In genomic region chr12:111841236-111841749, GRCh38 we compare ENCODE assay signal across 8 cellular contexts. TPM values are rescaled to one million over a fixed set of nuclear protein-coding genes. Genes with fewer than 3 reads are reported as not detected.
DNase-seq lines count a peak whose midpoint lies in the region; ATAC-seq, FAIRE-seq and TF ChIP-seq lines count a peak whose summit lies in the region.

No MANE protein-coding gene starts in this region.

- under 1% methylated on average over 13 of the region's 13 CpGs for WGBS in suprapubic skin

- H3K4me3 ChIP-seq in kidney (ENCODE audit: low read length in 2 of 2), result peak overlapping the region; percentile 81 to 96
- H3K4me3 ChIP-seq in suprapubic skin, result peak overlapping the region; percentile 94

- peak overlapping the region; percentile 97 for H3K4me3 Mint-ChIP-seq in activated CD4-positive, alpha-beta T cell treated with anti-CD3 and anti-CD28 coated beads, Interleukin-2, amount 10 ng/mL, durations not matched to agents 24 days and 14 days
- H3K4me3 Mint-ChIP-seq in activated naive CD8-positive, alpha-beta T cell treated with anti-CD3 and anti-CD28 coated beads for 36 hours, result peak overlapping the region; percentile 96

- ATAC-seq in GM21786 (IDR thresholded peaks at IDR 0.05; ENCODE audit: unreplicated experiment), result no peak

- TF ChIP-seq POLR2A in suprapubic skin (IDR thresholded peaks at IDR 0.05), result no peak

- H3K4me1 Mint-ChIP-seq in activated CD4-positive, alpha-beta T cell treated with anti-CD3 and anti-CD28 coated beads, Interleukin-2, amount 10 ng/mL, durations not matched to agents 24 days and 14 days, result peaks cover 39% of the 10 kb centered on the region
- H3K4me1 Mint-ChIP-seq in activated naive CD8-positive, alpha-beta T cell treated with anti-CD3 and anti-CD28 coated beads for 36 hours, result peaks cover 35% of the 10 kb centered on the region

- peaks cover 2% of the 10 kb centered on the region for H3K27me3 Mint-ChIP-seq in activated CD4-positive, alpha-beta T cell treated with anti-CD3 and anti-CD28 coated beads, Interleukin-2, amount 10 ng/mL, durations not matched to agents 24 days and 14 days
- H3K27me3 Mint-ChIP-seq in activated naive CD8-positive, alpha-beta T cell treated with anti-CD3 and anti-CD28 coated beads for 36 hours, result no peaks in the 10 kb centered on the region

- H3K36me3 ChIP-seq in kidney (ENCODE audit: control insufficient read depth in 1 of 2, insufficient read depth in 2 of 2, low read length in 2 of 2) (no peaks in the 10 kb centered on the region), suprapubic skin (peaks cover 8% of the 10 kb centered on the region)

- no peaks in the 10 kb centered on the region for H3K9me3 ChIP-seq in kidney (ENCODE audit: control insufficient read depth in 1 of 2, low read length in 2 of 2)
- no peaks in the 10 kb centered on the region for H3K9me3 ChIP-seq in suprapubic skin

- H3K9ac ChIP-seq in kidney (ENCODE audit: low read length in 2 of 2), result peak overlapping the region; percentile 77 to 82

- H3K36me3 Mint-ChIP-seq in activated CD4-positive, alpha-beta T cell treated with anti-CD3 and anti-CD28 coated beads, Interleukin-2, amount 10 ng/mL, durations not matched to agents 24 days and 14 days (ENCODE audit: low read depth), result peaks cover 49% of the 10 kb centered on the region
- peaks cover 50% of the 10 kb centered on the region for H3K36me3 Mint-ChIP-seq in activated naive CD8-positive, alpha-beta T cell treated with anti-CD3 and anti-CD28 coated beads for 36 hours

- intact Hi-C loops in activated CD4-positive, alpha-beta T cell treated with anti-CD3 and anti-CD28 coated beads, Interleukin-2, amount 10 ng/mL, durations not matched to agents 24 days and 14 days (cut with micrococcal nuclease), result loop anchor here (1.0 to 10.0 kb wide), 3 partner anchors 155 to 544 kb away; partner anchors contain the start of genes ACAD10, HECTD4 and NAA25
- intact Hi-C loops in kidney (cut with DNase I), result no loop called here

- no peak for FAIRE-seq in kidney (lab: Jason Lieb, UNC)

- no peaks in the 10 kb centered on the region for H3K27me3 ChIP-seq in suprapubic skin

- TF ChIP-seq CTCF in kidney (IDR thresholded peaks at IDR 0.05; ENCODE audit: borderline replicate concordance, extremely low read depth, insufficient read depth) (no peak), suprapubic skin (IDR thresholded peaks at IDR 0.05) (no peak)

- H3K4me1 ChIP-seq in kidney (ENCODE audit: control insufficient read depth in 1 of 2, insufficient read depth in 1 of 2, low read depth in 1 of 2, low read length in 2 of 2) (peaks cover 6 to 26% of the 10 kb centered on the region in 2 donors), suprapubic skin (peaks cover 43% of the 10 kb centered on the region)

- H3K9me3 Mint-ChIP-seq in activated CD4-positive, alpha-beta T cell treated with anti-CD3 and anti-CD28 coated beads, Interleukin-2, amount 10 ng/mL, durations not matched to agents 24 days and 14 days, result no peaks in the 10 kb centered on the region
- H3K9me3 Mint-ChIP-seq in activated naive CD8-positive, alpha-beta T cell treated with anti-CD3 and anti-CD28 coated beads for 36 hours, result no peaks in the 10 kb centered on the region

- H3K27ac ChIP-seq in kidney (ENCODE audit: low read depth in 2 of 2, low read length in 2 of 2) (peak overlapping the region; percentile 68 to 97), suprapubic skin (peak overlapping the region; percentile 98)

- H3K27ac Mint-ChIP-seq in activated CD4-positive, alpha-beta T cell treated with anti-CD3 and anti-CD28 coated beads, Interleukin-2, amount 10 ng/mL, durations not matched to agents 24 days and 14 days, result peak overlapping the region; percentile 98
- peak overlapping the region; percentile 98 for H3K27ac Mint-ChIP-seq in activated naive CD8-positive, alpha-beta T cell treated with anti-CD3 and anti-CD28 coated beads for 36 hours

- DNase-seq in activated CD4-positive, alpha-beta T cell treated with anti-CD3 and anti-CD28 coated beads, Interleukin-2, amount 10 ng/mL, durations not matched to agents 24 days and 14 days, result no peak
- no peak for DNase-seq in activated CD4-positive, alpha-beta T cell treated with anti-CD3 and anti-CD28 coated beads for 4 hours
- DNase-seq in HPDE6-E6E7 (ENCODE audit: extremely low spot score) (peak; percentile 14), kidney (no peak), suprapubic skin (ENCODE audit: low spot score in 2 of 2) (no peak)
- DNase-seq in activated naive CD8-positive, alpha-beta T cell treated with anti-CD3 and anti-CD28 coated beads for 36 hours, result no peak
- DNase-seq in activated CD4-positive, alpha-beta T cell treated with anti-CD3 and anti-CD28 coated beads for 48 hours, result no peak

- no peak for TF ChIP-seq EP300 in suprapubic skin (IDR thresholded peaks at IDR 0.05)

RNA-seq across cellular contexts. Expression of gene MAPKAPK5, which starts 0.7 kb away (rescaled TPM):
- total RNA-seq in activated CD4-positive, alpha-beta T cell treated with anti-CD3 and anti-CD28 coated beads, Interleukin-2, amount 10 ng/mL, durations not matched to agents 24 days and 14 days, result 76.0 and 80.2 TPM in 2 replicates
- 10 to 100 TPM; 73.7 to 75.0 TPM for total RNA-seq in activated naive CD8-positive, alpha-beta T cell treated with anti-CD3 and anti-CD28 coated beads for 36 hours
- 45.7 TPM for total RNA-seq in kidney
- 20.5 TPM for polyA plus RNA-seq in kidney (ENCODE audit: insufficient read depth, low read depth, low replicate concordance)
- total RNA-seq in suprapubic skin, result 10 to 100 TPM; 38.9 to 69.7 (median 58.6) TPM
